13 cellular contexts compared by ENCODE assay signal in the genomic region with DNA sequence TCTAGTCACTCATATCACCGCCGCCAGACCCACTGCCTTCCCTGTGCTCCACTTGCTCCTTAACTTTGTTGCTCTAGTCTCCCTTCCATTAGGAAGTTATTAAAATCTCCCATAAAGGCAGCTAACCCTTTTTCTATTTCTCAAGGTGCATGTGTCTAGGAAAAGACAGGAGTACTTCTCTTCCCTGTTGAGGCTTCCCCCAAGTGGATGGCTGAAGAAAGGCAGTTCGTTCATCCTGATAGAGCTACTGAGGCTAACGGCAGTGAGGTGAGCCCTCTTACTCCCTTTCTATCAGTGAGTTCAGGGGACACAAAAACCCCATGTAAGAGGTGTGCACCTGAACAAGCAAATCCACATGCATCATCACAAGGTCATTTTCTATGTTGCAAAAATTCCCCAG.
A peak's percentile ranks its signal among the peaks of the same experiment; 100 is the strongest.
DNase-seq lines count a peak whose midpoint lies in the region; ATAC-seq and TF ChIP-seq lines count a peak whose summit lies in the region.
"Had no signal": no experiment of that assay in that cellular context is flagged by ENCODE, and none has a peak within 500 bp of the region (broad histone marks: within the 10 kb centered on the region; RNA-seq: fewer than 3 reads in every experiment).

No MANE protein-coding gene starts in this region.

- intact Hi-C loops in A673 (cut with micrococcal nuclease; ENCODE audit: unreplicated experiment) (loop anchor here (10.0 kb wide), 2 partner anchors 178 to 642 kb away; no protein-coding TSS in a partner anchor), esophagus muscularis mucosa (cut with DNase I) (no loop called here), gastrocnemius medialis (cut with DNase I; ENCODE audit: low total_unique reads) (no loop called here), left cardiac atrium (cut with DNase I) (no loop called here)

- POLR2A ChIA-PET in A673 (lab: Charles Lee; ENCODE audit: low non-redundant PET): no interaction called here

- in situ Hi-C loops in gastrocnemius medialis (cut with MboI; ENCODE audit: low sequenced_read_pairs in 4 of 4): no loop called here

- TF ChIP-seq POLR2A in esophagus muscularis mucosa (IDR thresholded peaks at IDR 0.05; ENCODE audit: low read depth) (no peak), gastrocnemius medialis (IDR thresholded peaks at IDR 0.05) (no peak)

- no TSS peak for BruUV-seq in A673 (replicated peaks; lab: Mats Ljungman, UMichigan)

- no peak for TF ChIP-seq EP300 in esophagus muscularis mucosa (IDR thresholded peaks at IDR 0.05)

- H3K4me1 ChIP-seq in A673 (ENCODE audit: insufficient read depth, low read length, poor library complexity, severe bottlenecking) (no peaks in the 10 kb centered on the region), esophagus muscularis mucosa (no peaks in the 10 kb centered on the region), gastrocnemius medialis (no peaks in the 10 kb centered on the region)

- WGBS in esophagus muscularis mucosa: 88% methylated on average over 4 of the region's 4 CpGs

- H3K4me3 ChIP-seq in A673 (ENCODE audit: low read depth, low read length, poor library complexity, severe bottlenecking) (no peak overlapping the region), epithelial cell of proximal tubule (ENCODE audit: low read depth, low read length) (no peak overlapping the region), esophagus muscularis mucosa (no peak overlapping the region), gastrocnemius medialis (no peak overlapping the region)

- peak; percentile 35; the same call in 1 of the 2 replicates for TF ChIP-seq CTCF in A673 (conservative IDR thresholded peaks at IDR 0.05; ENCODE audit: low read depth, low read length)
- TF ChIP-seq CTCF in epithelial cell of proximal tubule (conservative IDR thresholded peaks at IDR 0.05; ENCODE audit: low read depth, low read length): peak; percentile 27
- TF ChIP-seq CTCF in esophagus muscularis mucosa (IDR thresholded peaks at IDR 0.05): no peak
- TF ChIP-seq CTCF in gastrocnemius medialis (IDR thresholded peaks at IDR 0.05 in 4 of 5, conservative IDR thresholded peaks at IDR 0.05 in 1 of 5): no peak

- H3K36me3 ChIP-seq in A673 (ENCODE audit: insufficient read depth, low read length, poor library complexity, severe bottlenecking) (no peaks in the 10 kb centered on the region), esophagus muscularis mucosa (no peaks in the 10 kb centered on the region), gastrocnemius medialis (no peaks in the 10 kb centered on the region)

- CTCF ChIA-PET in A673 (lab: Charles Lee): no interaction called here

- H3K27ac ChIP-seq in A673 (ENCODE audit: low read depth, low read length, poor library complexity, severe bottlenecking): no peak overlapping the region
- no peak overlapping the region for H3K27ac ChIP-seq in esophagus muscularis mucosa (replicated peaks in 1 of 4)
- no peak overlapping the region for H3K27ac ChIP-seq in gastrocnemius medialis

- ATAC-seq in GM19324 (IDR thresholded peaks at IDR 0.05; ENCODE audit: low FRiP score, unreplicated experiment) (peak; percentile 55), gastrocnemius medialis (no peak), left cardiac atrium (no peak)

- H3K9me3 ChIP-seq in A673 (ENCODE audit: low read depth, low read length, poor library complexity, severe bottlenecking) (no peaks in the 10 kb centered on the region), esophagus muscularis mucosa (no peaks in the 10 kb centered on the region), gastrocnemius medialis (no peaks in the 10 kb centered on the region)

- H3K27me3 ChIP-seq in A673 (replicated peaks; ENCODE audit: insufficient read depth, low read depth, low read length, poor library complexity) (peaks cover 5% of the 10 kb centered on the region), esophagus muscularis mucosa (peaks cover 0 to 14% (median 0%) of the 10 kb centered on the region in 4 donors), gastrocnemius medialis (no peaks in the 10 kb centered on the region)

- DNase-seq in A673 (ENCODE audit: low spot score) (peak; percentile 11), NCI-H460 (ENCODE audit: extremely low read depth, low read depth) (peak; percentile 13), epithelial cell of proximal tubule (ENCODE audit: low read depth) (no peak), esophagus muscularis mucosa (ENCODE audit: extremely low spot score) (no peak), gastrocnemius medialis (no peak), left cardiac atrium (no peak), NCI-H345 (lab: John Stamatoyannopoulos, UW) (no peak)
- DNase-seq: activated CD8-positive, alpha-beta memory T cell treated with anti-CD3 and anti-CD28 coated beads, Interleukin-2, amount 50 U/mL, for 48 hours; amygdala; C1 segment of cervical spinal cord; KG1; NCI-H69 had no signal

Comparison
In these comparisons a context has a peak if more than half of its experiments do, and no peak if none do; other contexts are left out.
1. DNase-seq: peak in A673 (single experiment) and NCI-H460 (single experiment); none in epithelial cell of proximal tubule (single experiment), esophagus muscularis mucosa (single experiment), gastrocnemius medialis (0 of 2), left cardiac atrium (single experiment) and NCI-H345 (single experiment).
2. CTCF ChIP-seq: peak in A673 (single experiment) and epithelial cell of proximal tubule (single experiment); none in esophagus muscularis mucosa (0 of 3) and gastrocnemius medialis (0 of 5).